1 cellular context compared by ENCODE assay signal in the genomic region with DNA sequence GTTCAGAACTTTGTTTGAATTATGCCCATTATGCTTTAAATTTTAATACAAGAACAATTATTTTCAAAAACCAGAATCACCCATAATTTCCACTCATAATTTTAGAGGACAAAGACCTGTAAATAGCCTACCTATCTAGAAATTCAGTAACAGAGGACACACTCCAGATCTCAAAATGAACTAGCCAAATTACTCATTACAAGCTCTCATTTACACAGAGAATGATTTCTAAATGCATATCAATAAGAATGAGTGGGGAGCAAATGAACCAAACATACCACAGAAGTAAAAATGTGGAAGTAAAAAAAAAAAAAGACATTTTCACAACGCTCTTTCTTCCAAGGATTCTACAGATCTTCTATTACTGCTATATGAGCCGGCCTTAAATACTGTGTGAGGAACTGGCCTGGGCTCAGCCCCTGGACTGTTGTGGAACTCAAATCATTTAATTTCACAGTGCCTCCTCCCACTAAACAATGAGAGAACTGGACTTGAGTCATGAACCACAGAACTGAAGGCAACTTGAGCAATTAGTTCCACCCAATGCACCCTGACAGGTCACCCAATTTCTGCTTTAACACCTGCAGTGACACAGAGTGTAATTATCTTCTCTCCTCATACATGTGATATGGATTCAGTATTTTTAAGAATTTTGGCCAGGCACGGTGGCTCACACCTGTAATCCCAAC.
TF ChIP-seq lines count a peak whose summit lies in the region.

No MANE protein-coding gene starts in this region.

TF ChIP-seq in HepG2, 621 proteins besides CTCF, POLR2A, EP300 and RAD21:
- no peak for TF ChIP-seq ZNF746 (CRISPR knock-in tag; IDR thresholded peaks at IDR 0.05)
- no peak for TF ChIP-seq FOXK1 (CRISPR knock-in tag; IDR thresholded peaks at IDR 0.05; ENCODE audit: borderline replicate concordance, low read depth)
- TF ChIP-seq, protein P1, sequence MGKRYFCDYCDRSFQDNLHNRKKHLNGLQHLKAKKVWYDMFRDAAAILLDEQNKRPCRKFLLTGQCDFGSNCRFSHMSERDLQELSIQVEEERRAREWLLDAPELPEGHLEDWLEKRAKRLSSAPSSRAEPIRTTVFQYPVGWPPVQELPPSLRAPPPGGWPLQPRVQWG (CRISPR knock-in tag; IDR thresholded peaks at IDR 0.05; ENCODE audit: borderline replicate concordance, low read depth), result no peak
- TF ChIP-seq ZNF678 (CRISPR knock-in tag; IDR thresholded peaks at IDR 0.05), result no peak
